Comparison of ENCODE assay signal across 28 cellular contexts in genomic region chr6:56048601-56049000, GRCh38.
"Had no signal": no experiment of that assay in that cellular context is flagged by ENCODE, and none has a peak within 500 bp of the region (broad histone marks: within the 10 kb centered on the region; RNA-seq: fewer than 3 reads in every experiment).

No MANE protein-coding gene starts in this region.

- H3K9me3 ChIP-seq: right lobe of liver, stomach, thyroid gland, upper lobe of left lung, vagina had no signal

- H3K27ac Mint-ChIP-seq: activated CD8-positive, alpha-beta T cell treated with anti-CD3 and anti-CD28 coated beads for 36 hours; activated naive CD4-positive, alpha-beta T cell treated with anti-CD3 and anti-CD28 coated beads, Interleukin-2, amount 50 U/mL, for 72 hours; activated T-helper 17 cell treated with anti-CD3 and anti-CD28 coated beads, Interleukin-2, amount 50 U/mL, for 72 hours; brain; naive B cell; stimulated activated memory B cell treated with anti-CD40 and anti-IgM and Interleukin-4, amounts not matched to agents 10 μg/mL and 1 μg/mL and 100 μg/mL, for 72 hours; T-helper 1 cell treated with Interleukin-12 subunit alpha and Interleukin-12 subunit beta and Interleukin-4 antibody, amounts not matched to agents 30 μg/mL and 1 μg/mL, for 36 hours had no signal

- DNase-seq: activated CD4-positive, alpha-beta T cell treated with anti-CD3 and anti-CD28 coated beads for 1 hour; activated CD4-positive, alpha-beta T cell treated with anti-CD3 and anti-CD28 coated beads, Interleukin-2, amount 50 U/mL, for 1 hour; activated CD8-positive, alpha-beta T cell treated with anti-CD3 and anti-CD28 coated beads for 36 hours; activated T-cell treated with anti-CD3 and anti-CD28 coated beads, Interleukin-2, amount 50 U/mL, for 4 hours; aorta; hippocampal formation; left colon; mammary epithelial cell; naive B cell; nephron progenitor cell; nucleus accumbens; right lobe of liver; stimulated activated CD4-positive, alpha-beta T cell treated with anti-CD3 and anti-CD28 coated beads, Interleukin-1b, Interleukin-23, amount 100 ng/mL, for 48 hours; stimulated activated CD4-positive, alpha-beta T cell treated with anti-CD3 and anti-CD28 coated beads, Interleukin-4, amount 100 ng/mL, for 4 hours; stimulated activated CD8-positive, alpha-beta memory T cell treated with anti-CD3 and anti-CD28 coated beads, Interleukin-4, amount 100 ng/mL, for 48 hours; stomach; T-helper 9 cell; thyroid gland; upper lobe of left lung had no signal

- H3K27ac ChIP-seq: right lobe of liver, skin epidermis, stomach, thyroid gland, upper lobe of left lung, vagina had no signal

- H3K27me3 ChIP-seq: right lobe of liver, stomach, thyroid gland, upper lobe of left lung, vagina had no signal

- H3K36me3 Mint-ChIP-seq: activated naive CD4-positive, alpha-beta T cell treated with anti-CD3 and anti-CD28 coated beads, Interleukin-2, amount 50 U/mL, for 72 hours; brain; mesothelial cell of epicardium; naive B cell; stimulated activated memory B cell treated with anti-CD40 and anti-IgM and Interleukin-4, amounts not matched to agents 10 μg/mL and 1 μg/mL and 100 μg/mL, for 72 hours had no signal

- H3K9me3 Mint-ChIP-seq: activated T-cell treated with anti-CD3 and anti-CD28 coated beads, Interleukin-2, amount 50 U/mL, for 4 hours; brain; mesothelial cell of epicardium; nephron progenitor cell; T-helper 1 cell treated with Interleukin-12 subunit alpha and Interleukin-12 subunit beta and Interleukin-4 antibody, amounts not matched to agents 30 μg/mL and 1 μg/mL, for 36 hours had no signal

- H3K36me3 ChIP-seq: right lobe of liver, stomach, thyroid gland, upper lobe of left lung, vagina had no signal

- H3K4me1 Mint-ChIP-seq: activated T-helper 17 cell treated with anti-CD3 and anti-CD28 coated beads, Interleukin-2, amount 50 U/mL, for 72 hours; naive B cell; nephron progenitor cell; stimulated activated memory B cell treated with anti-CD40 and anti-IgM and Interleukin-4, amounts not matched to agents 10 μg/mL and 1 μg/mL and 100 μg/mL, for 72 hours had no signal

- ATAC-seq: activated CD8-positive, alpha-beta T cell treated with anti-CD3 and anti-CD28 coated beads for 36 hours; activated naive CD4-positive, alpha-beta T cell treated with anti-CD3 and anti-CD28 coated beads, Interleukin-2, amount 50 U/mL, for 72 hours; activated T-cell treated with anti-CD3 and anti-CD28 coated beads, Interleukin-2, amount 50 U/mL, for 4 hours; activated T-helper 17 cell treated with anti-CD3 and anti-CD28 coated beads, Interleukin-2, amount 50 U/mL, for 72 hours; esophagus mucosa; left colon; right lobe of liver; stimulated activated memory B cell treated with anti-CD40 and anti-IgM and Interleukin-4, amounts not matched to agents 10 μg/mL and 1 μg/mL and 100 μg/mL, for 72 hours had no signal

- H3K27me3 Mint-ChIP-seq: activated CD8-positive, alpha-beta T cell treated with anti-CD3 and anti-CD28 coated beads for 36 hours; activated T-helper 17 cell treated with anti-CD3 and anti-CD28 coated beads, Interleukin-2, amount 50 U/mL, for 72 hours; naive B cell; stimulated activated memory B cell treated with anti-CD40 and anti-IgM and Interleukin-4, amounts not matched to agents 10 μg/mL and 1 μg/mL and 100 μg/mL, for 72 hours had no signal

- H3K4me1 ChIP-seq: right lobe of liver, stomach, thyroid gland, upper lobe of left lung, vagina had no signal

- H3K4me3 ChIP-seq: right lobe of liver, skin epidermis, stomach, thyroid gland, upper lobe of left lung, vagina had no signal

- H3K4me3 Mint-ChIP-seq: activated CD8-positive, alpha-beta T cell treated with anti-CD3 and anti-CD28 coated beads for 36 hours; activated T-cell treated with anti-CD3 and anti-CD28 coated beads, Interleukin-2, amount 50 U/mL, for 4 hours; activated T-helper 17 cell treated with anti-CD3 and anti-CD28 coated beads, Interleukin-2, amount 50 U/mL, for 72 hours; brain; mesothelial cell of epicardium; naive B cell; nephron progenitor cell; stimulated activated memory B cell treated with anti-CD40 and anti-IgM and Interleukin-4, amounts not matched to agents 10 μg/mL and 1 μg/mL and 100 μg/mL, for 72 hours; T-helper 1 cell treated with Interleukin-12 subunit alpha and Interleukin-12 subunit beta and Interleukin-4 antibody, amounts not matched to agents 30 μg/mL and 1 μg/mL, for 36 hours had no signal
